Comparison of ENCODE assay signal across 12 cellular contexts in the genomic region with DNA sequence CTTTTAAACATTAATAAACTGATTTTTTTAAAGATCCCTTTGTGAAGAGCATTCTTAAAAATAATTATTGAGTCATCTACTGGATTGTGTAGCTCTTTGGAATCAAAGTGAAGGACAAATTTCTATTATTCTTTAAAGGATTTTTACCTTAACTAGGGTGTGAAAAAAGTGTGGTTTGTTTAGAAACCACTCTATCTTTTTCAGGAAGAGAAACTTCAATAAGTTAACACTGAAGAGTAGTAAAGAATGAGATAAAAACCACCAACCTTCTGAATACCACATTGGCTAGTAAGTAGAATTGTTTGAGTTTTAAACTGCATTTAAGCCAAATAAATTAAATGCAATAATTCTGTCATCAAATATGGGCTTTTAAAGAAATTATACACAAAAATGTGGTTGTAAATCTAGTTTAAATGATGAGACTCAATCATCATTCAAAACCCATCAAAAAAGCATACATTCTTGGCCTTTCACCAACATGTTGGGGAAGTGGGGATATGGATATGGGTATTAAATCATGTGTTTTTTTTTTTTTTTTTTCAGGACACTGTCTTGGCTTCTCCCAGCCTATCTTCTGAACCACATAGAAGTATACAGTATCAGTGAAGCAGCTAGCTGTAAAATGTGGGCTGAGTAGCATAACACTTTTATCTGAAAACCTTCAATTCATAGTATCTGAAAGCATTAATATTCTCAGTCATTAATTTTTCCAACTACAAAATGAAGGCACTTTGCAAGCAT. TPM values are rescaled to one million over a fixed set of nuclear protein-coding genes. Genes with fewer than 3 reads are reported as not detected.
DNase-seq lines count a peak whose midpoint lies in the region; ATAC-seq and TF ChIP-seq lines count a peak whose summit lies in the region.
"Had no signal": no experiment of that assay in that cellular context is flagged by ENCODE, and none has a peak within 500 bp of the region (broad histone marks: within the 10 kb centered on the region; RNA-seq: fewer than 3 reads in every experiment).

No MANE protein-coding gene starts in this region.

- H3K27ac Mint-ChIP-seq in natural killer cell treated with Interleukin-12 subunit alpha and Interleukin-12 subunit beta and Interleukin-15 and Interleukin-18, amount 100 ng/mL, for 72 hours, result peak overlapping the region; percentile 85 to 94

- H3K4me3 Mint-ChIP-seq in natural killer cell treated with Interleukin-12 subunit alpha and Interleukin-12 subunit beta and Interleukin-15 and Interleukin-18, amount 100 ng/mL, for 72 hours, result peak overlapping the region; percentile 19

- peaks cover 66 to 69% of the 10 kb centered on the region in 2 donors for H3K4me1 Mint-ChIP-seq in natural killer cell treated with Interleukin-12 subunit alpha and Interleukin-12 subunit beta and Interleukin-15 and Interleukin-18, amount 100 ng/mL, for 72 hours (ENCODE audit: low read depth in 2 of 2)

- H3K27me3 Mint-ChIP-seq in natural killer cell treated with Interleukin-12 subunit alpha and Interleukin-12 subunit beta and Interleukin-15 and Interleukin-18, amount 100 ng/mL, for 72 hours, result no peaks in the 10 kb centered on the region

- no peaks in the 10 kb centered on the region; the same call in 1 of the 2 replicates for H3F3A ChIP-seq in SU-DHL-6 (ENCODE audit: insufficient read depth)

- H3K79me2 ChIP-seq in SU-DHL-6 (ENCODE audit: insufficient read depth, low read length), result no peaks in the 10 kb centered on the region

- H3K9ac ChIP-seq in SU-DHL-6 (ENCODE audit: low read length), result no peak overlapping the region

- H3K27ac ChIP-seq in SU-DHL-6 (ENCODE audit: low read depth, low read length), result no peak overlapping the region
- H3K27ac ChIP-seq: epithelial cell of prostate had no signal

- no peak for TF ChIP-seq CTCF in SU-DHL-6 (IDR thresholded peaks at IDR 0.05; ENCODE audit: insufficient read depth, low read length, poor library complexity, severe bottlenecking)

- ATAC-seq in GM21717 (IDR thresholded peaks at IDR 0.05; ENCODE audit: unreplicated experiment), result peak; percentile 40
- no peak for ATAC-seq in natural killer cell treated with Interleukin-12 subunit alpha and Interleukin-12 subunit beta and Interleukin-15 and Interleukin-18, amount 100 ng/mL, for 72 hours
- no peak for ATAC-seq in GM21515 (IDR thresholded peaks at IDR 0.05; ENCODE audit: unreplicated experiment)

- peak overlapping the region; percentile 8 for H3K4me2 ChIP-seq in SU-DHL-6 (ENCODE audit: low read depth, low read length, poor library complexity, severe bottlenecking)

- H3K9me2 ChIP-seq in SU-DHL-6 (replicated peaks; ENCODE audit: insufficient read depth, low read length), result no peaks in the 10 kb centered on the region

- no peaks in the 10 kb centered on the region for H3K27me3 ChIP-seq in SU-DHL-6 (ENCODE audit: low read length)

- peak; percentile 34 for DNase-seq in NOMO-1 treated with DMSO at 0.1 percent for 48 hours (lab: John Stamatoyannopoulos, UW; ENCODE audit: unreplicated experiment)
- DNase-seq in NOMO-1 treated with dmso at 0.1 percent for 144 hours (lab: John Stamatoyannopoulos, UW; ENCODE audit: unreplicated experiment), result no peak
- DNase-seq in natural killer cell treated with Interleukin-12 subunit alpha and Interleukin-12 subunit beta and Interleukin-15 and Interleukin-18, amount 100 ng/mL, for 72 hours (ENCODE audit: low spot score), result no peak
- no peak for DNase-seq in cortex of kidney (lab: John Stamatoyannopoulos, UW)
- no peak for DNase-seq in DMS114 treated with DMSO at 0.1 percent for 48 hours (lab: John Stamatoyannopoulos, UW; ENCODE audit: unreplicated experiment)
- DNase-seq: NCI-H1436; sigmoid colon; stimulated activated naive CD4-positive, alpha-beta T cell treated with Interleukin-2 at 50 U/mL for 16 hours had no signal

- H2AFZ ChIP-seq in SU-DHL-6 (ENCODE audit: low read depth, low read length, severe bottlenecking), result no peak overlapping the region

- H3K9me3 ChIP-seq in SU-DHL-6 (ENCODE audit: insufficient read depth, low read length), result no peaks in the 10 kb centered on the region
- H3K9me3 ChIP-seq: sigmoid colon had no signal

- peaks cover 31% of the 10 kb centered on the region for H3K36me3 Mint-ChIP-seq in natural killer cell treated with Interleukin-12 subunit alpha and Interleukin-12 subunit beta and Interleukin-15 and Interleukin-18, amount 100 ng/mL, for 72 hours

- no peaks in the 10 kb centered on the region for H3K9me3 Mint-ChIP-seq in natural killer cell treated with Interleukin-12 subunit alpha and Interleukin-12 subunit beta and Interleukin-15 and Interleukin-18, amount 100 ng/mL, for 72 hours

- no peak overlapping the region for H3K4me3 ChIP-seq in SU-DHL-6 (ENCODE audit: insufficient read depth, low read length, poor library complexity, severe bottlenecking)

- no peaks in the 10 kb centered on the region for H3K36me3 ChIP-seq in SU-DHL-6 (ENCODE audit: low read length)
- H3K36me3 ChIP-seq: sigmoid colon had no signal

- no peaks in the 10 kb centered on the region for H4K20me1 ChIP-seq in SU-DHL-6 (ENCODE audit: low read depth, low read length)

RNA-seq across cellular contexts. Expression of a gene that starts 4.8 kb away (rescaled TPM):
- 10 to 100 TPM; 11.8 to 49.3 TPM for total RNA-seq in natural killer cell treated with Interleukin-12 subunit alpha and Interleukin-12 subunit beta and Interleukin-15 and Interleukin-18, amount 100 ng/mL, for 72 hours
